Comparison of ENCODE assay signal across 13 cellular contexts in genomic region chr18:2588666-2589344, GRCh38. TPM values are rescaled to one million over a fixed set of nuclear protein-coding genes. Genes with fewer than 3 reads are reported as not detected.
DNase-seq lines count a peak whose midpoint lies in the region; ATAC-seq and TF ChIP-seq lines count a peak whose summit lies in the region.
"Had no signal": no experiment of that assay in that cellular context is flagged by ENCODE, and none has a peak within 500 bp of the region (broad histone marks: within the 10 kb centered on the region; RNA-seq: fewer than 3 reads in every experiment).

No MANE protein-coding gene starts in this region.

- H3K9me3 Mint-ChIP-seq in natural killer cell, result no peaks in the 10 kb centered on the region
- no peaks in the 10 kb centered on the region for H3K9me3 Mint-ChIP-seq in natural killer cell treated with Interleukin-12 subunit alpha and Interleukin-12 subunit beta and Interleukin-15 and Interleukin-18, amount 100 ng/mL, for 72 hours
- H3K9me3 Mint-ChIP-seq in activated T-helper 17 cell treated with anti-CD3 and anti-CD28 coated beads, Interleukin-2, amount 50 U/mL, for 72 hours, result no peaks in the 10 kb centered on the region
- H3K9me3 Mint-ChIP-seq in memory B cell, result no peaks in the 10 kb centered on the region
- H3K9me3 Mint-ChIP-seq: neural crest cell had no signal

- H3K36me3 Mint-ChIP-seq in natural killer cell (no peaks in the 10 kb centered on the region), memory B cell (peaks cover 3% of the 10 kb centered on the region)
- H3K36me3 Mint-ChIP-seq in natural killer cell treated with Interleukin-12 subunit alpha and Interleukin-12 subunit beta and Interleukin-15 and Interleukin-18, amount 100 ng/mL, for 72 hours, result peaks cover 12% of the 10 kb centered on the region
- peaks cover 68% of the 10 kb centered on the region for H3K36me3 Mint-ChIP-seq in activated T-helper 17 cell treated with anti-CD3 and anti-CD28 coated beads, Interleukin-2, amount 50 U/mL, for 72 hours (ENCODE audit: low read depth)

- no peaks in the 10 kb centered on the region for H3K36me3 ChIP-seq in vagina
- H3K36me3 ChIP-seq: gastroesophageal sphincter had no signal

- H3K4me3 Mint-ChIP-seq in natural killer cell (peak overlapping the region; percentile 36), memory B cell (no peak overlapping the region)
- no peak overlapping the region for H3K4me3 Mint-ChIP-seq in natural killer cell treated with Interleukin-12 subunit alpha and Interleukin-12 subunit beta and Interleukin-15 and Interleukin-18, amount 100 ng/mL, for 72 hours
- peak overlapping the region; percentile 46 for H3K4me3 Mint-ChIP-seq in activated T-helper 17 cell treated with anti-CD3 and anti-CD28 coated beads, Interleukin-2, amount 50 U/mL, for 72 hours
- H3K4me3 Mint-ChIP-seq: neural crest cell had no signal

- TF ChIP-seq CTCF in natural killer cell (IDR thresholded peaks at IDR 0.05), result no peak
- no peak for TF ChIP-seq CTCF in vagina (IDR thresholded peaks at IDR 0.05)

- H3K27ac Mint-ChIP-seq in natural killer cell (peak overlapping the region; percentile 86 to 94), memory B cell (peak overlapping the region; percentile 2)
- peak overlapping the region in 1 of 2 donors; percentile 89 for H3K27ac Mint-ChIP-seq in natural killer cell treated with Interleukin-12 subunit alpha and Interleukin-12 subunit beta and Interleukin-15 and Interleukin-18, amount 100 ng/mL, for 72 hours
- H3K27ac Mint-ChIP-seq in activated T-helper 17 cell treated with anti-CD3 and anti-CD28 coated beads, Interleukin-2, amount 50 U/mL, for 72 hours, result peak overlapping the region; percentile 62

- H3K4me1 Mint-ChIP-seq in natural killer cell (peaks cover 12 to 20% of the 10 kb centered on the region in 2 donors), memory B cell (peaks cover 17% of the 10 kb centered on the region)
- H3K4me1 Mint-ChIP-seq in natural killer cell treated with Interleukin-12 subunit alpha and Interleukin-12 subunit beta and Interleukin-15 and Interleukin-18, amount 100 ng/mL, for 72 hours (ENCODE audit: low read depth in 2 of 2), result peaks cover 6 to 13% of the 10 kb centered on the region in 2 donors
- H3K4me1 Mint-ChIP-seq in activated T-helper 17 cell treated with anti-CD3 and anti-CD28 coated beads, Interleukin-2, amount 50 U/mL, for 72 hours, result peaks cover 26% of the 10 kb centered on the region
- H3K4me1 Mint-ChIP-seq: neural crest cell had no signal

- peak overlapping the region; percentile 1 to 24 for H3K4me3 ChIP-seq in vagina
- H3K4me3 ChIP-seq: dorsolateral prefrontal cortex, gastroesophageal sphincter, SJCRH30 had no signal

- no peak for DNase-seq in natural killer cell
- no peak for DNase-seq in natural killer cell treated with Interleukin-12 subunit alpha and Interleukin-12 subunit beta and Interleukin-15 and Interleukin-18, amount 100 ng/mL, for 72 hours (ENCODE audit: low spot score)
- DNase-seq in memory B cell (ENCODE audit: low spot score in 2 of 2), result no peak
- no peak for DNase-seq in vagina (ENCODE audit: extremely low spot score in 2 of 2)
- DNase-seq: anterior cingulate cortex, dorsolateral prefrontal cortex, SJCRH30 had no signal

- H3K27me3 Mint-ChIP-seq in natural killer cell (ENCODE audit: low read depth in 2 of 2) (no peaks in the 10 kb centered on the region), memory B cell (no peaks in the 10 kb centered on the region)
- H3K27me3 Mint-ChIP-seq in natural killer cell treated with Interleukin-12 subunit alpha and Interleukin-12 subunit beta and Interleukin-15 and Interleukin-18, amount 100 ng/mL, for 72 hours, result no peaks in the 10 kb centered on the region
- no peaks in the 10 kb centered on the region for H3K27me3 Mint-ChIP-seq in activated T-helper 17 cell treated with anti-CD3 and anti-CD28 coated beads, Interleukin-2, amount 50 U/mL, for 72 hours

- no peak for ATAC-seq in natural killer cell
- no peak for ATAC-seq in natural killer cell treated with Interleukin-12 subunit alpha and Interleukin-12 subunit beta and Interleukin-15 and Interleukin-18, amount 100 ng/mL, for 72 hours
- ATAC-seq in activated T-helper 17 cell treated with anti-CD3 and anti-CD28 coated beads, Interleukin-2, amount 50 U/mL, for 72 hours (replicated peaks), result no peak
- ATAC-seq in memory B cell (ENCODE audit: low read depth), result no peak
- ATAC-seq in HG03045 (IDR thresholded peaks at IDR 0.05; ENCODE audit: unreplicated experiment), result no peak
- no peak for ATAC-seq in GM18498 (IDR thresholded peaks at IDR 0.05; ENCODE audit: unreplicated experiment)
- no peak for ATAC-seq in GM21576 (IDR thresholded peaks at IDR 0.05; ENCODE audit: unreplicated experiment)
- ATAC-seq: gastroesophageal sphincter had no signal

- peak overlapping the region; percentile 81 for H3K27ac ChIP-seq in vagina
- H3K27ac ChIP-seq: dorsolateral prefrontal cortex, SJCRH30 had no signal

- intact Hi-C loops in natural killer cell (cut with micrococcal nuclease), result no loop called here
- intact Hi-C loops in vagina (cut with DNase I), result no loop called here

- H3K27me3 ChIP-seq in vagina, result no peaks in the 10 kb centered on the region
- H3K27me3 ChIP-seq: dorsolateral prefrontal cortex, gastroesophageal sphincter, SJCRH30 had no signal

- TF ChIP-seq POLR2A in vagina (IDR thresholded peaks at IDR 0.05), result peak in 1 of 2 donors; percentile 41

- H3K4me1 ChIP-seq in vagina, result peaks cover 39% of the 10 kb centered on the region
- H3K4me1 ChIP-seq: gastroesophageal sphincter, SJCRH30 had no signal

- H3K9me3 ChIP-seq in vagina, result no peaks in the 10 kb centered on the region
- H3K9me3 ChIP-seq: gastroesophageal sphincter, SJCRH30 had no signal

RNA-seq across cellular contexts. Expression of gene NDC80, which starts 17.4 kb away (rescaled TPM):
- total RNA-seq in natural killer cell (1 to 10 TPM; 3.4 to 6.5 (median 5.5) TPM), vagina (3.9 TPM)
- 10 to 100 TPM; 24.5 to 52.3 TPM for total RNA-seq in natural killer cell treated with Interleukin-12 subunit alpha and Interleukin-12 subunit beta and Interleukin-15 and Interleukin-18, amount 100 ng/mL, for 72 hours
- 10 to 100 TPM; 64.4 to 68.9 TPM for total RNA-seq in activated T-helper 17 cell treated with anti-CD3 and anti-CD28 coated beads, Interleukin-2, amount 50 U/mL, for 72 hours

RNA-seq across cellular contexts. Expression of gene METTL4, which starts 17.5 kb away (rescaled TPM):
- total RNA-seq in natural killer cell, result 10 to 100 TPM in 2 of 3 donors, 1 to 10 TPM in 1; 9.1 to 11.3 (median 10.6) TPM
- total RNA-seq in natural killer cell treated with Interleukin-12 subunit alpha and Interleukin-12 subunit beta and Interleukin-15 and Interleukin-18, amount 100 ng/mL, for 72 hours, result 10 to 100 TPM; 17.5 to 22.3 TPM
- 10 to 100 TPM; 31.2 to 46.6 TPM for total RNA-seq in activated T-helper 17 cell treated with anti-CD3 and anti-CD28 coated beads, Interleukin-2, amount 50 U/mL, for 72 hours
- 11.5 TPM for total RNA-seq in vagina

Comparison
In these comparisons a context has a peak if more than half of its experiments do, and no peak if none do; other contexts are left out.
1. H3K4me3 Mint-ChIP-seq: peak in natural killer cell (single experiment) and activated T-helper 17 cell treated with anti-CD3 and anti-CD28 coated beads, Interleukin-2, amount 50 U/mL, for 72 hours (single experiment); none in natural killer cell treated with Interleukin-12 subunit alpha and Interleukin-12 subunit beta and Interleukin-15 and Interleukin-18, amount 100 ng/mL, for 72 hours (single experiment) and memory B cell (single experiment).